15 cellular contexts compared by ENCODE assay signal in the genomic region with DNA sequence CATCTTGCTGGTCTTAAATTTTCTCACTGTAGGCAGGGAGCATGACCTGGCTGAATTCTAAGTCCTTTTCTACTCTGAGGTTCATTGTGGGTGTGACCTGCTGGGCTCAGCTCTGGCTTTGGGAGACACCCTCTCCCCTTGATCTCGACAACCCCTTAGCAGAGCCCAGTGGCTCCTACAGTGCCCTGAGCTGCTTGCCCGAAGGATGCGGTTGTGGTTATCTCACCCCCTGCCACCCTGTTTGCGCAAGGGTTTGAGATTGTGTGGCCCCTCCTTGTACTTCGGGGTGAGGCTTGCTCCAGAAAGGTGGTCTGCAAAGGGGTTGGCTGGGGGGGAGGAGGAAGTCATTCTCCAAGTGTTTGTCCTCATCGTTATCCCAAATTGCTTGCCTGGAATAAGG. TPM values are rescaled to one million over a fixed set of nuclear protein-coding genes. Genes with fewer than 3 reads are reported as not detected.
DNase-seq lines count a peak whose midpoint lies in the region; TF ChIP-seq lines count a peak whose summit lies in the region.
"Had no signal": no experiment of that assay in that cellular context is flagged by ENCODE, and none has a peak within 500 bp of the region (broad histone marks: within the 10 kb centered on the region; RNA-seq: fewer than 3 reads in every experiment).

No MANE protein-coding gene starts in this region.

- H3K27ac Mint-ChIP-seq in MCF 10A (ENCODE audit: low read depth, unreplicated experiment) = peak overlapping the region; percentile 61
- H3K27ac Mint-ChIP-seq in endodermal cell = peak overlapping the region; percentile 4
- H3K27ac Mint-ChIP-seq in HFFc6 = no peak overlapping the region

- H3K4me1 ChIP-seq in mammary epithelial cell (ENCODE audit: insufficient read depth, low read length) (peaks cover 21% of the 10 kb centered on the region), endodermal cell (ENCODE audit: control insufficient read depth, insufficient read depth, low read length) (peaks cover 17% of the 10 kb centered on the region), subcutaneous abdominal adipose tissue (ENCODE audit: control insufficient read depth in 5 of 5, insufficient read depth in 5 of 5, low read length in 5 of 5) (peaks cover 0 to 60% (median 47%) of the 10 kb centered on the region in 5 donors), OCI-LY7 (ENCODE audit: insufficient read depth, low read length, poor library complexity, severe bottlenecking) (no peaks in the 10 kb centered on the region)

- WGBS in mammary epithelial cell (ENCODE audit: low coverage, missing lambda C conversion rate) = 83% methylated on average over 6 of the region's 6 CpGs
- 79 to 96% methylated on average over 3 to 6 of the region's 6 CpGs for WGBS in endodermal cell (ENCODE audit: insufficient coverage in 1 of 2, insufficient read length in 1 of 2), 2 experiments

- in situ Hi-C loops in mammary epithelial cell (cut with MboI; ENCODE audit: low sequenced_read_pairs in 2 of 2) = no loop called here

- no peaks in the 10 kb centered on the region for H3K9me3 ChIP-seq in mammary epithelial cell (replicated peaks; ENCODE audit: insufficient read depth, low read length)
- no peaks in the 10 kb centered on the region for H3K9me3 ChIP-seq in endodermal cell (ENCODE audit: control insufficient read depth, low read length)
- no peaks in the 10 kb centered on the region for H3K9me3 ChIP-seq in subcutaneous abdominal adipose tissue (ENCODE audit: control insufficient read depth in 5 of 5, low read length in 5 of 5)
- H3K9me3 ChIP-seq in OCI-LY7 (ENCODE audit: low read length) = no peaks in the 10 kb centered on the region
- H3K9me3 ChIP-seq: SK-N-SH had no signal

- no TSS peak for BruUV-seq in MCF 10A (replicated peaks; lab: Mats Ljungman, UMichigan)
- BruUV-seq in mammary epithelial cell (replicated peaks; lab: Mats Ljungman, UMichigan) = no TSS peak
- no TSS peak for BruUV-seq in OCI-LY7 (replicated peaks; lab: Mats Ljungman, UMichigan)

- POLR2A ChIA-PET in MCF 10A (lab: Yijun Ruan, JAX) (no interaction called here), RWPE1 (lab: Yijun Ruan, JAX; ENCODE audit: low non-redundant PET) (no interaction called here), OCI-LY7 (lab: Charles Lee) (no interaction called here)

- H3K9ac ChIP-seq in mammary epithelial cell (ENCODE audit: insufficient read depth, low read length) (no peak overlapping the region), endodermal cell (ENCODE audit: extremely low read depth, low read length, poor library complexity, severe bottlenecking) (no peak overlapping the region), subcutaneous abdominal adipose tissue (ENCODE audit: low read length in 5 of 5) (no peak overlapping the region)
- H3K9ac ChIP-seq: SK-N-SH had no signal

- H4K20me1 ChIP-seq in mammary epithelial cell (ENCODE audit: insufficient read depth, low read length) (no peaks in the 10 kb centered on the region), OCI-LY7 (ENCODE audit: insufficient read depth, low read length) (no peaks in the 10 kb centered on the region)

- intact Hi-C loops in MCF 10A (cut with micrococcal nuclease) = no loop called here
- intact Hi-C loops in mammary epithelial cell (cut with micrococcal nuclease) = no loop called here
- intact Hi-C loops in OCI-LY7 (cut with micrococcal nuclease; ENCODE audit: unreplicated experiment) = no loop called here

- peaks cover 49% of the 10 kb centered on the region for H3K36me3 Mint-ChIP-seq in MCF 10A (ENCODE audit: insufficient read depth, unreplicated experiment)
- peaks cover 43% of the 10 kb centered on the region for H3K36me3 Mint-ChIP-seq in endodermal cell (ENCODE audit: low read depth)
- peaks cover 26% of the 10 kb centered on the region for H3K36me3 Mint-ChIP-seq in HFFc6 (ENCODE audit: low read depth)

- no peaks in the 10 kb centered on the region for H3K27me3 ChIP-seq in mammary epithelial cell (ENCODE audit: insufficient read depth, low read length)
- no peaks in the 10 kb centered on the region for H3K27me3 ChIP-seq in endodermal cell (ENCODE audit: control insufficient read depth, insufficient read depth, low read length, poor library complexity, severe bottlenecking)
- no peaks in the 10 kb centered on the region for H3K27me3 ChIP-seq in subcutaneous abdominal adipose tissue (ENCODE audit: control insufficient read depth in 5 of 5, insufficient read depth in 4 of 5, low read length in 5 of 5)

- TF ChIP-seq CTCF in MCF 10A (IDR thresholded peaks at IDR 0.05; ENCODE audit: unreplicated experiment) (no peak), mammary epithelial cell (conservative IDR thresholded peaks at IDR 0.05 in 1 of 2, IDR thresholded peaks at IDR 0.05 in 1 of 2; ENCODE audit: extremely low read depth in 1 of 2, insufficient read depth in 1 of 2, low read depth in 1 of 2, low read length in 2 of 2) (no peak), RWPE1 (conservative IDR thresholded peaks at IDR 0.05; ENCODE audit: low read depth) (no peak), endodermal cell (conservative IDR thresholded peaks at IDR 0.05) (no peak), foreskin fibroblast (IDR thresholded peaks at IDR 0.05; ENCODE audit: low read depth, low read length) (no peak), HFFc6 (IDR thresholded peaks at IDR 0.05) (no peak), OCI-LY7 (conservative IDR thresholded peaks at IDR 0.05; ENCODE audit: low read length) (no peak)

- no peaks in the 10 kb centered on the region for H3K9me2 ChIP-seq in OCI-LY7 (ENCODE audit: insufficient read depth, low read length)
- H3K9me2 ChIP-seq: SK-N-SH had no signal

- no peaks in the 10 kb centered on the region for H3K9me3 Mint-ChIP-seq in MCF 10A (ENCODE audit: unreplicated experiment)
- H3K9me3 Mint-ChIP-seq in endodermal cell = no peaks in the 10 kb centered on the region
- no peaks in the 10 kb centered on the region for H3K9me3 Mint-ChIP-seq in HFFc6

- no peak overlapping the region for H3K4me3 ChIP-seq in mammary epithelial cell (replicated peaks in 1 of 3; ENCODE audit: insufficient read depth in 1 of 3, low read depth in 2 of 3, low read length in 3 of 3)
- H3K4me3 ChIP-seq in endodermal cell (ENCODE audit: low read length) = no peak overlapping the region
- H3K4me3 ChIP-seq in subcutaneous abdominal adipose tissue (ENCODE audit: low read depth in 1 of 5, low read length in 5 of 5) = peak overlapping the region in 1 of 5 donors; percentile 10
- no peak overlapping the region for H3K4me3 ChIP-seq in foreskin fibroblast (ENCODE audit: low read depth in 1 of 2, low read length in 2 of 2)
- no peak overlapping the region for H3K4me3 ChIP-seq in OCI-LY7 (ENCODE audit: low read depth, low read length, poor library complexity, severe bottlenecking)

- no peak for DNase-seq in MCF 10A (ENCODE audit: unreplicated experiment)
- DNase-seq in mammary epithelial cell = no peak
- no peak for DNase-seq in RWPE1 (ENCODE audit: low spot score)
- DNase-seq in endodermal cell = no peak
- no peak for DNase-seq in foreskin fibroblast
- no peak for DNase-seq in HFFc6
- DNase-seq in OCI-LY7 (ENCODE audit: low spot score) = no peak
- DNase-seq: Calu3, DMS79, KG1, NCI-H1417, NCI-H2081, NCI-H510A treated with DMSO at 0.1 percent for 48 hours, SK-N-SH had no signal

- no peaks in the 10 kb centered on the region for H3K27me3 Mint-ChIP-seq in MCF 10A (ENCODE audit: insufficient read depth, unreplicated experiment)
- no peaks in the 10 kb centered on the region for H3K27me3 Mint-ChIP-seq in endodermal cell (ENCODE audit: insufficient read depth)
- no peaks in the 10 kb centered on the region; the same call in 1 of the 2 replicates for H3K27me3 Mint-ChIP-seq in HFFc6 (ENCODE audit: insufficient read depth)

- H3K4me1 Mint-ChIP-seq in MCF 10A (ENCODE audit: insufficient read depth, unreplicated experiment) (peaks cover 46% of the 10 kb centered on the region), endodermal cell (peaks cover 59% of the 10 kb centered on the region), HFFc6 (ENCODE audit: low read depth) (peaks cover 49% of the 10 kb centered on the region)

- H3K36me3 ChIP-seq in mammary epithelial cell (ENCODE audit: insufficient read depth, low read length) (no peaks in the 10 kb centered on the region), endodermal cell (ENCODE audit: control insufficient read depth, insufficient read depth, low read length) (peaks cover 76% of the 10 kb centered on the region), subcutaneous abdominal adipose tissue (ENCODE audit: control insufficient read depth in 5 of 5, insufficient read depth in 5 of 5, low read length in 5 of 5) (peaks cover 0 to 4% (median 3%) of the 10 kb centered on the region in 5 donors), OCI-LY7 (ENCODE audit: insufficient read depth, low read length) (no peaks in the 10 kb centered on the region)

- no peak overlapping the region for H3K4me3 Mint-ChIP-seq in MCF 10A (ENCODE audit: unreplicated experiment)
- no peak overlapping the region for H3K4me3 Mint-ChIP-seq in endodermal cell
- H3K4me3 Mint-ChIP-seq in HFFc6 = no peak overlapping the region

- dilution Hi-C loops in mammary epithelial cell (cut with HindIII; ENCODE audit: low sequenced_read_pairs) = no loop called here

- H3K79me2 ChIP-seq in mammary epithelial cell (ENCODE audit: insufficient read depth, low read length) (peaks cover 84% of the 10 kb centered on the region), OCI-LY7 (ENCODE audit: insufficient read depth, low read depth, low read length) (no peaks in the 10 kb centered on the region)

- H2AFZ ChIP-seq in mammary epithelial cell (ENCODE audit: low read depth, low read length) (no peak overlapping the region), OCI-LY7 (ENCODE audit: low read length) (no peak overlapping the region)

- no peak overlapping the region for H3K4me2 ChIP-seq in mammary epithelial cell (ENCODE audit: insufficient read depth, low read depth, low read length)
- no peak overlapping the region for H3K4me2 ChIP-seq in OCI-LY7 (ENCODE audit: low read length)
- H3K4me2 ChIP-seq: SK-N-SH had no signal

- no peak overlapping the region for H3K27ac ChIP-seq in mammary epithelial cell (ENCODE audit: insufficient read depth, low read depth, low read length)
- H3K27ac ChIP-seq in RWPE1 = peak overlapping the region; percentile 17; the same call in 1 of the 2 replicates
- H3K27ac ChIP-seq in endodermal cell (ENCODE audit: low read depth, low read length) = no peak overlapping the region
- peak overlapping the region; percentile 58 for H3K27ac ChIP-seq in subcutaneous abdominal adipose tissue (ENCODE audit: low read depth, low read length)
- no peak overlapping the region for H3K27ac ChIP-seq in OCI-LY7 (ENCODE audit: low read depth, low read length, poor library complexity, severe bottlenecking)

- CTCF ChIA-PET in MCF 10A (lab: Yijun Ruan, JAX) = no interaction called here
- CTCF ChIA-PET in mammary epithelial cell (lab: Charles Lee; ENCODE audit: low non-redundant PET) = no interaction called here
- CTCF ChIA-PET in RWPE1 (lab: Yijun Ruan, JAX) = interaction anchor here (0.6 kb wide), 1 partner anchor 476 kb away, joined by 3 read pairs; no protein-coding TSS in a partner anchor
- CTCF ChIA-PET in OCI-LY7 (lab: Charles Lee; ENCODE audit: unreplicated experiment) = no interaction called here

RNA-seq across cellular contexts. Expression of a gene that starts 55.3 kb away (rescaled TPM):
- total RNA-seq in MCF 10A (2022) = 25.2 and 25.7 TPM in 2 replicates
- 10 to 100 TPM in 1 of 2 donors, 1 to 10 TPM in 1; 7.7 to 19.4 TPM for total RNA-seq in mammary epithelial cell
- polyA plus RNA-seq in mammary epithelial cell = 3.4 TPM
- 7.8 TPM for polyA minus RNA-seq in mammary epithelial cell
- 100 to 1,000 TPM in 1 of 2 donors, 10 to 100 TPM in 1; 73.2 to 105 TPM for total RNA-seq in endodermal cell
- polyA plus RNA-seq in endodermal cell (2013, experiment 1 of 2) = 29.9 TPM
- 29.0 TPM for polyA plus RNA-seq in endodermal cell (2013, experiment 2 of 2)
- total RNA-seq in HFFc6 (2021; fragmentation: NEBNext Ultra II Directional; extraction: Animal tissue kit (Norgen Biotek cat#: 25700)) = 10 to 100 TPM; 14.6 to 18.1 (median 16.2) TPM
- 1.3 and 2.8 TPM in 2 replicates for total RNA-seq in OCI-LY7 (2014; rRNA removed; shearing (Covaris generic))
- total RNA-seq in OCI-LY7 (2022) = 8.0 and 8.5 TPM in 2 replicates

Comparison
In these comparisons a context has a peak if more than half of its experiments do, and no peak if none do; other contexts are left out.
1. H3K27ac ChIP-seq: peak in RWPE1 (single experiment) and subcutaneous abdominal adipose tissue (single experiment); none in mammary epithelial cell (single experiment), endodermal cell (single experiment) and OCI-LY7 (single experiment).